9 cellular contexts compared by ENCODE assay signal in the genomic region with DNA sequence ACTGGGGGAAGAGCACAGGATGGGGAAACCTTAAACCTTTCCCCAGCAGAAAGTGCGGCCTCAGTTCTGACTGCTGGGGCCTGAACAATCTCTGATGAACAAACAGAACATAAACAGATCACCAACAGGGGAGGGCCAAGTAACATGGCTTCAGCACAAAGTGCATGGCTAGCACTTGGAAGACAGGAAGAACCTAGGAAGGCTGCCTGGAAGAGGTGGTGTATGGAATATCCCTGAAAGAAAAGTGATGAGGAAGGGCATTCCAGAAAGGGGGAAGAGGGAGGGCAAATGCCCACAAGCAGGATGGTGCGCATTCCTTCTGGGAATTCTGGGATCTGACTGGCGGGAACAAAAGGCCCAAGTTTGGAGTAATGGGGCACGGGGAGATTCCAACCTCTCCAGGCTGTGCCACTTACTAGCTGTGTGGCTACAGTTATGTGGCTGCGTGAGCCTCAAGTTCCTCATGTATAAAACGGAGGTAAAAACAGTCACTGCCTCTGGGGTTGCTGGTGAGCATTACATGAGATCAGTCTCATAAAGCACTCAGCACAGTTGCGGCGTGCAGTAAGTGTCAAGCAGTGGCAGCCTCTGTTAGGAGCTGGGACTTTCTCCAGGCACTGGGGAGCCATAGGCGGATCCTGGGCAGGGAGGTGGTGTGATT.
DNase-seq lines count a peak whose midpoint lies in the region.
"Had no signal": no experiment of that assay in that cellular context is flagged by ENCODE, and none has a peak within 500 bp of the region (broad histone marks: within the 10 kb centered on the region; RNA-seq: fewer than 3 reads in every experiment).

No MANE protein-coding gene starts in this region.

- no peak overlapping the region for H3K27ac ChIP-seq in iPS-20b (ENCODE audit: low read length)
- peak overlapping the region; percentile 21 for H3K27ac ChIP-seq in substantia nigra (ENCODE audit: low read depth, low read length, poor library complexity, severe bottlenecking)
- H3K27ac ChIP-seq: 22Rv1 had no signal

- H3K9me3 ChIP-seq in iPS-20b (ENCODE audit: insufficient read depth, low read depth, low read length), result no peaks in the 10 kb centered on the region

- DNase-seq in DMS 273 (lab: John Stamatoyannopoulos, UW; ENCODE audit: unreplicated experiment) (peak; percentile 34), DMS 273 treated with DMSO at 0.1 percent for 48 hours (lab: John Stamatoyannopoulos, UW) (no peak), UCSD-AML1 (lab: John Stamatoyannopoulos, UW; ENCODE audit: unreplicated experiment) (peak; percentile 64), substantia nigra (lab: John Stamatoyannopoulos, UW) (peak in 3 of 49 donors; percentile 12 to 28 (median 17)), NCI-H82 treated with DMSO at 0.1 percent for 48 hours (lab: John Stamatoyannopoulos, UW; ENCODE audit: unreplicated experiment) (no peak), NCI-H1417 (lab: John Stamatoyannopoulos, UW) (no peak)
- no peak for DNase-seq in stimulated activated CD4-positive, alpha-beta T cell treated with anti-CD3 and anti-CD28 coated beads, Interleukin-4, amount 100 ng/mL, for 1 hour

- H3K36me3 ChIP-seq in iPS-20b (ENCODE audit: insufficient read depth, low read depth, low read length), result no peaks in the 10 kb centered on the region

- peak overlapping the region; percentile 52; the same call in 1 of the 2 replicates for H3K4me3 ChIP-seq in iPS-20b (ENCODE audit: low read length)

- no peaks in the 10 kb centered on the region for H3K27me3 ChIP-seq in iPS-20b (ENCODE audit: insufficient read depth, low read length)

- no peak overlapping the region; the same call in 1 of the 2 replicates for H3K9ac ChIP-seq in iPS-20b (ENCODE audit: low read depth, low read length)

- H3K4me1 ChIP-seq in iPS-20b (ENCODE audit: insufficient read depth, low read length), result peaks cover 15% of the 10 kb centered on the region

Comparison
In these comparisons a context has a peak if more than half of its experiments do, and no peak if none do; other contexts are left out.
1. DNase-seq: peak in DMS 273 (single experiment) and UCSD-AML1 (single experiment); none in DMS 273 treated with DMSO at 0.1 percent for 48 hours (single experiment), stimulated activated CD4-positive, alpha-beta T cell treated with anti-CD3 and anti-CD28 coated beads, Interleukin-4, amount 100 ng/mL, for 1 hour (single experiment), NCI-H82 treated with DMSO at 0.1 percent for 48 hours (single experiment) and NCI-H1417 (0 of 3).